ENCODE assay signal across 7 cellular contexts in genomic region chr2:235106874-235107639, GRCh38.
DNase-seq lines count a peak whose midpoint lies in the region; ATAC-seq and TF ChIP-seq lines count a peak whose summit lies in the region.

No MANE protein-coding gene starts in this region.

- H3K27me3 ChIP-seq in neural cell (ENCODE audit: insufficient read depth, low read depth, low read length): no peaks in the 10 kb centered on the region

- no peaks in the 10 kb centered on the region for H4K20me1 ChIP-seq in neural cell (ENCODE audit: insufficient read depth)

- DNase-seq in ELR (ENCODE audit: low read depth) (peak; percentile 82), LHCN-M2 (ENCODE audit: low read depth) (peak; percentile 68), SHP77 (lab: John Stamatoyannopoulos, UW) (peak; percentile 61 to 81), fibroblast of gingiva (ENCODE audit: low read depth) (peak; percentile 62), cortex of kidney (lab: John Stamatoyannopoulos, UW) (no peak)

- no peaks in the 10 kb centered on the region for H3K9me2 ChIP-seq in neural cell (ENCODE audit: insufficient read depth, low read length)

- H3K4me3 ChIP-seq in neural cell (ENCODE audit: low read length): no peak overlapping the region

- TF ChIP-seq CTCF in neural cell (IDR thresholded peaks at IDR 0.05; ENCODE audit: poor library complexity, severe bottlenecking): peak; percentile 84

- ATAC-seq in HG03196 (IDR thresholded peaks at IDR 0.05; ENCODE audit: unreplicated experiment): no peak

- no peak overlapping the region for H3K9ac ChIP-seq in neural cell (ENCODE audit: low read length)

- no peaks in the 10 kb centered on the region for H3K79me2 ChIP-seq in neural cell (replicated peaks; ENCODE audit: insufficient read depth, low read length)

- H2AFZ ChIP-seq in neural cell (ENCODE audit: low read depth, low read length): no peak overlapping the region

- no peaks in the 10 kb centered on the region for H3K9me3 ChIP-seq in neural cell (ENCODE audit: low read length)

- no peak overlapping the region for H3K4me2 ChIP-seq in neural cell (ENCODE audit: low read length)

- H3K36me3 ChIP-seq in neural cell (ENCODE audit: insufficient read depth, low read length): no peaks in the 10 kb centered on the region

- peak; percentile 89 for TF ChIP-seq RAD21 in neural cell (conservative IDR thresholded peaks at IDR 0.05)

- H3K27ac ChIP-seq in neural cell (ENCODE audit: low read length): no peak overlapping the region

- no peak for TF ChIP-seq EP300 in neural cell (conservative IDR thresholded peaks at IDR 0.05; ENCODE audit: poor library complexity, severe bottlenecking)

- no peaks in the 10 kb centered on the region for H3F3A ChIP-seq in neural cell (ENCODE audit: insufficient read depth, low read length, poor library complexity, severe bottlenecking)

TF ChIP-seq in neural cell, 6 proteins besides CTCF, POLR2A, EP300 and RAD21:
- TF ChIP-seq SMC3 (conservative IDR thresholded peaks at IDR 0.05; ENCODE audit: poor library complexity): peak; percentile 97
- no peak for TF ChIP-seq REST (IDR thresholded peaks at IDR 0.05; ENCODE audit: borderline replicate concordance)
